ENCODE assay signal across 1 cellular context in the genomic region with DNA sequence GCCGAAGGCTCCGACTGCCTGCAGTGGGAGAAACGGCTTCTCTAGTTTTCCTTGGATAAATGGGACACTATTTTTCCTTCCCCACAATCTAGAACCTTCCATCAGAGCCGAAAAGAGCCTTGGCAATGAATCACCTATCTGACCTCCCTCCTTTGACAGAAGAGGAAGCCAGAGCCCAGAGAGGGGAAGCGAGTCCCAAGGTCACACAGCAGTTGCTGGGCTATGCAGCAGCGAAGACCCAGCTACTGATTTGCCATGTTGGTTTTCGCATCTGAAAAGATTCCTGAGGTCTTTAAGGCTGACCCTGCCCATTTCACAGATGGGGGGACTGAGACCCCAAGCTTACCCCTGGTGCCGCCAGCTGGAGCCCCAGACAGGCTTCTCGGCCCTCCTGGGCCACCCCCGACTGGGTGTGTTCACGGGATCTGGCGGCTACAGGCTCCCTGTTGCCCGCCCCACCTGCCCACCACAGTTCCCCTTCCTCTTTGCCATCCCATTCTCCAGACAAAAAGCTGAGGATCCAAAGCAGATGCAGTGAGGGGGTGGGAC.
TF ChIP-seq lines count a peak whose summit lies in the region.

No MANE protein-coding gene starts in this region.

TF ChIP-seq in HepG2, 621 proteins besides CTCF, POLR2A, EP300 and RAD21:
- TF ChIP-seq, protein P1, sequence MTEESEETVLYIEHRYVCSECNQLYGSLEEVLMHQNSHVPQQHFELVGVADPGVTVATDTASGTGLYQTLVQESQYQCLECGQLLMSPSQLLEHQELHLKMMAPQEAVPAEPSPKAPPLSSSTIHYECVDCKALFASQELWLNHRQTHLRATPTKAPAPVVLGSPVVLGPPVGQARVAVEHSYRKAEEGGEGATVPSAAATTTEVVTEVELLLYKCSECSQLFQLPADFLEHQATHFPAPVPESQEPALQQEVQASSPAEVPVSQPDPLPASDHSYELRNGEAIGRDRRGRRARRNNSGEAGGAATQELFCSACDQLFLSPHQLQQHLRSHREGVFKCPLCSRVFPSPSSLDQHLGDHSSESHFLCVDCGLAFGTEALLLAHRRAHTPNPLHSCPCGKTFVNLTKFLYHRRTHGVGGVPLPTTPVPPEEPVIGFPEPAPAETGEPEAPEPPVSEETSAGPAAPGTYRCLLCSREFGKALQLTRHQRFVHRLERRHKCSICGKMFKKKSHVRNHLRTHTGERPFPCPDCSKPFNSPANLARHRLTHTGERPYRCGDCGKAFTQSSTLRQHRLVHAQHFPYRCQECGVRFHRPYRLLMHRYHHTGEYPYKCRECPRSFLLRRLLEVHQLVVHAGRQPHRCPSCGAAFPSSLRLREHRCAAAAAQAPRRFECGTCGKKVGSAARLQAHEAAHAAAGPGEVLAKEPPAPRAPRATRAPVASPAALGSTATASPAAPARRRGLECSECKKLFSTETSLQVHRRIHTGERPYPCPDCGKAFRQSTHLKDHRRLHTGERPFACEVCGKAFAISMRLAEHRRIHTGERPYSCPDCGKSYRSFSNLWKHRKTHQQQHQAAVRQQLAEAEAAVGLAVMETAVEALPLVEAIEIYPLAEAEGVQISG (CRISPR knock-in tag; IDR thresholded peaks at IDR 0.05), result no peak
- TF ChIP-seq CENPX (CRISPR knock-in tag; IDR thresholded peaks at IDR 0.05), result no peak
- TF ChIP-seq ZNF768 (CRISPR knock-in tag; IDR thresholded peaks at IDR 0.05), result peak; percentile 80
- TF ChIP-seq, protein P2, sequence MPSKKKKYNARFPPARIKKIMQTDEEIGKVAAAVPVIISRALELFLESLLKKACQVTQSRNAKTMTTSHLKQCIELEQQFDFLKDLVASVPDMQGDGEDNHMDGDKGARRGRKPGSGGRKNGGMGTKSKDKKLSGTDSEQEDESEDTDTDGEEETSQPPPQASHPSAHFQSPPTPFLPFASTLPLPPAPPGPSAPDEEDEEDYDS (CRISPR knock-in tag; IDR thresholded peaks at IDR 0.05), result no peak
- TF ChIP-seq ZNF629 (CRISPR knock-in tag; conservative IDR thresholded peaks at IDR 0.05), result peak; percentile 72
- TF ChIP-seq CEBPB (IDR thresholded peaks at IDR 0.05; ENCODE audit: borderline replicate concordance, low read depth, low read length), result no peak
